In genomic region chr12:117060236-117060926, GRCh38 we compare ENCODE assay signal across 16 cellular contexts. TPM values are rescaled to one million over a fixed set of nuclear protein-coding genes. Genes with fewer than 3 reads are reported as not detected.
A peak's percentile ranks its signal among the peaks of the same experiment; 100 is the strongest.
DNase-seq lines count a peak whose midpoint lies in the region; ATAC-seq, FAIRE-seq and TF ChIP-seq lines count a peak whose summit lies in the region.
"Had no signal": no experiment of that assay in that cellular context is flagged by ENCODE, and none has a peak within 500 bp of the region (broad histone marks: within the 10 kb centered on the region; RNA-seq: fewer than 3 reads in every experiment).

No MANE protein-coding gene starts in this region.

- no peak for DNase-seq in A549 (ENCODE audit: low read depth in 1 of 2, low spot score in 1 of 2)
- peak; percentile 59 for DNase-seq in HT-29 (ENCODE audit: low spot score)
- peak; percentile 34 for DNase-seq in astrocyte of the hippocampus (ENCODE audit: low read depth, low spot score)
- DNase-seq in islet precursor cell, result peak; percentile 77
- DNase-seq in activated CD4-positive, alpha-beta T cell treated with anti-CD3 and anti-CD28 coated beads for 4 hours, result no peak
- DNase-seq in activated T-cell treated with anti-CD3 and anti-CD28 coated beads, Interleukin-2, amount 50 U/mL, for 4 hours, result no peak
- no peak for DNase-seq in AG08396 (ENCODE audit: low spot score)
- no peak for DNase-seq in COR-L47 (lab: John Stamatoyannopoulos, UW)
- DNase-seq: activated gamma-delta T cell treated with Interleukin-2 at 50 U/mL for 16 hours, cerebellar nuclear complex, GDM1, NCI-H2081 had no signal

- no peaks in the 10 kb centered on the region for H3K36me3 Mint-ChIP-seq in activated T-cell treated with anti-CD3 and anti-CD28 coated beads, Interleukin-2, amount 50 U/mL, for 4 hours (ENCODE audit: insufficient read depth)

- TF ChIP-seq POLR2A in A549 (IDR thresholded peaks at IDR 0.05; ENCODE audit: low read length), result no peak

- H3K9me3 Mint-ChIP-seq in activated T-cell treated with anti-CD3 and anti-CD28 coated beads, Interleukin-2, amount 50 U/mL, for 4 hours, result no peaks in the 10 kb centered on the region

- H3K27me3 Mint-ChIP-seq in activated T-cell treated with anti-CD3 and anti-CD28 coated beads, Interleukin-2, amount 50 U/mL, for 4 hours (ENCODE audit: low read depth), result no peaks in the 10 kb centered on the region

- CTCF ChIA-PET in A549 (lab: Yijun Ruan, JAX), result interaction anchor here (0.6 kb wide), 1 partner anchor 11 kb away, joined by 4 read pairs; no protein-coding TSS in a partner anchor

- no peak for FAIRE-seq in A549 (lab: Jason Lieb, UNC)
- FAIRE-seq: HTR-8/SVneo, keratinocyte, pancreas had no signal

- H3K4me3 Mint-ChIP-seq in activated T-cell treated with anti-CD3 and anti-CD28 coated beads, Interleukin-2, amount 50 U/mL, for 4 hours, result no peak overlapping the region

- no peak overlapping the region for H3K27ac ChIP-seq in A549
- H3K27ac ChIP-seq: pancreas had no signal

- ATAC-seq in A549, result peak; percentile 10 to 23; a peak in 2 of 6 replicates
- no peak for ATAC-seq in activated T-cell treated with anti-CD3 and anti-CD28 coated beads, Interleukin-2, amount 50 U/mL, for 4 hours
- ATAC-seq: activated CD4-positive, CD25-positive, alpha-beta regulatory T cell treated with anti-CD3 and anti-CD28 coated beads, Interleukin-2, amount 50 U/mL, for 24 hours had no signal

- POLR2A ChIA-PET in A549 (lab: Yijun Ruan, JAX), result no interaction called here

- no peak overlapping the region for H3K4me2 ChIP-seq in A549

- peaks cover 26% of the 10 kb centered on the region for H3K4me1 Mint-ChIP-seq in activated T-cell treated with anti-CD3 and anti-CD28 coated beads, Interleukin-2, amount 50 U/mL, for 4 hours (ENCODE audit: low read depth)

- no peak for TF ChIP-seq RAD21 in A549 (conservative IDR thresholded peaks at IDR 0.05 in 1 of 2, IDR thresholded peaks at IDR 0.05 in 1 of 2)

- H3K4me3 ChIP-seq in A549, result no peak overlapping the region
- H3K4me3 ChIP-seq: pancreas had no signal

- no peaks in the 10 kb centered on the region for H3K9me3 ChIP-seq in A549
- H3K9me3 ChIP-seq: pancreas had no signal

- TF ChIP-seq CTCF in A549 (IDR thresholded peaks at IDR 0.05), result no peak

- H3K4me1 ChIP-seq in A549, result no peaks in the 10 kb centered on the region
- H3K4me1 ChIP-seq: pancreas had no signal

- no peak for TF ChIP-seq EP300 in A549 (IDR thresholded peaks at IDR 0.05)

- WGBS in A549 (ENCODE audit: missing lambda C conversion rate), result 81% methylated on average over 21 of the region's 21 CpGs

TF ChIP-seq in A549, 52 proteins besides CTCF, POLR2A, EP300 and RAD21:
- TF ChIP-seq ZFP36 (IDR thresholded peaks at IDR 0.05; ENCODE audit: borderline replicate concordance, partially characterized antibody), result no peak
- no peak for TF ChIP-seq EHMT2 (IDR thresholded peaks at IDR 0.05; ENCODE audit: low read depth)
- TF ChIP-seq SREBF2 (IDR thresholded peaks at IDR 0.05), result no peak
- TF ChIP-seq HOXB13 (CRISPR knock-in tag; IDR thresholded peaks at IDR 0.05; ENCODE audit: low read depth), result no peak
TF ChIP-seq in A549: peak in this region for 0.

RNA-seq across cellular contexts. Expression of gene TESC, which starts 38.8 kb away (rescaled TPM):
- polyA plus RNA-seq in A549 (2011; rRNA removed), result 94.2 and 97.8 TPM in 2 replicates
- polyA plus RNA-seq in A549 (2012; cell fraction: cytosol; rRNA removed), result 189 and 215 TPM in 2 replicates
- polyA plus RNA-seq in A549 (2012; cell fraction: nucleus; rRNA removed), result 123 and 143 TPM in 2 replicates
- polyA plus RNA-seq in A549 (2017; fragmentation: RNase III; extraction: RNeasy Plus Mini Kit Qiagen cat#74134 plus additional on column Dnase treatment), result 93.4 to 104 TPM (median 97.5 TPM) in 3 replicates
- polyA minus RNA-seq in A549 (2011; rRNA and poly(A)+ RNA removed), result 60.9 and 63.7 TPM in 2 replicates
- 287 and 301 TPM in 2 replicates for total RNA-seq in HT-29 (2014; rRNA removed; shearing (Covaris generic))
- total RNA-seq in activated T-cell treated with anti-CD3 and anti-CD28 coated beads, Interleukin-2, amount 50 U/mL, for 4 hours, result 10 to 100 TPM; 18.7 to 27.6 (median 26.6) TPM

Comparison
In these comparisons a context has a peak if more than half of its experiments do, and no peak if none do; other contexts are left out.
1. ATAC-seq: peak in A549 (2 of 2); none in activated T-cell treated with anti-CD3 and anti-CD28 coated beads, Interleukin-2, amount 50 U/mL, for 4 hours (0 of 2).
2. DNase-seq: peak in HT-29 (single experiment), astrocyte of the hippocampus (single experiment) and islet precursor cell (single experiment); none in A549 (0 of 2), activated CD4-positive, alpha-beta T cell treated with anti-CD3 and anti-CD28 coated beads for 4 hours (0 of 2), activated T-cell treated with anti-CD3 and anti-CD28 coated beads, Interleukin-2, amount 50 U/mL, for 4 hours (single experiment), AG08396 (single experiment) and COR-L47 (single experiment).
3. RNA of gene TESC, which starts 38.8 kb away (total RNA-seq): 287 to 301 TPM in HT-29; 18.7 to 27.6 TPM in activated T-cell treated with anti-CD3 and anti-CD28 coated beads, Interleukin-2, amount 50 U/mL, for 4 hours; every median in the first group is over 10 times any median in the second.